Comparison of ENCODE assay signal across 15 cellular contexts in the genomic region with DNA sequence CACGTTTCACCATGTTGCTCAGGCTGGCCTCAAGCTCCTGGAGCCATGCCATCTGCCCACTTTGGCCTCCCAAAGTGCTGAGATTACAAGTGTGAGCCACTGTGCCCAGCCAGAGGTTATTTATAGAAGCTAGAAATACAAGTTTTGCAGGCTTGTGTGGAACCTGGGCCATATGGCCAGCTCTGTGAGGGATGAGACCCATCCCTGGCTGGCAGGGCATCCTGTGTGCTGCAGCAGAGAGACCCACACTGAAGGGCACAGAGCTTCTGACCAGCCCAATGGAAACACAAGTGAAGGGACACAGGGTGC. TPM values are rescaled to one million over a fixed set of nuclear protein-coding genes. Genes with fewer than 3 reads are reported as not detected.
A peak's percentile ranks its signal among the peaks of the same experiment; 100 is the strongest.
DNase-seq lines count a peak whose midpoint lies in the region; ATAC-seq and TF ChIP-seq lines count a peak whose summit lies in the region.
"Not testable (repeated sequence)": the region's sequence is repeated elsewhere in the genome, so short reads cannot be mapped to it uniquely, and the experiment has no call there.
"Had no signal": no experiment of that assay in that cellular context is flagged by ENCODE, and none has a peak within 500 bp of the region (broad histone marks: within the 10 kb centered on the region; RNA-seq: fewer than 3 reads in every experiment).

No MANE protein-coding gene starts in this region.

- H3K4me2 ChIP-seq in MM.1S (ENCODE audit: low read depth, low read length) (peak overlapping the region; percentile 1; the same call in 1 of the 2 replicates), parathyroid adenoma (ENCODE audit: low read length) (peak overlapping the region; percentile 23)

- not testable (repeated sequence) for H3K9me2 ChIP-seq in MM.1S (replicated peaks; ENCODE audit: insufficient read depth, low read length)

- H3K27me3 ChIP-seq in MM.1S (replicated peaks; ENCODE audit: insufficient read depth, low read length); parathyroid adenoma (ENCODE audit: control insufficient read depth, insufficient read depth, low read length): not testable (repeated sequence)

- not testable (repeated sequence) for H3K4me3 Mint-ChIP-seq in T-helper 1 cell treated with Interleukin-12 subunit alpha and Interleukin-12 subunit beta and Interleukin-4 antibody, amounts not matched to agents 30 μg/mL and 1 μg/mL, for 36 hours

- H3K4me1 Mint-ChIP-seq in T-helper 1 cell treated with Interleukin-12 subunit alpha and Interleukin-12 subunit beta and Interleukin-4 antibody, amounts not matched to agents 30 μg/mL and 1 μg/mL, for 36 hours (ENCODE audit: low read depth) = peaks cover 20% of the 10 kb centered on the region

- H2AFZ ChIP-seq in MM.1S (ENCODE audit: low read length) = not testable (repeated sequence)
- peak overlapping the region; percentile 45 for H2AFZ ChIP-seq in parathyroid adenoma

- H3K4me3 ChIP-seq in MM.1S (ENCODE audit: low read length); parathyroid adenoma (ENCODE audit: low read depth, low read length): not testable (repeated sequence)

- H3K9me3 ChIP-seq in MM.1S (replicated peaks; ENCODE audit: insufficient read depth, low read length); parathyroid adenoma (ENCODE audit: control insufficient read depth, low read length): not testable (repeated sequence)

- H3K36me3 Mint-ChIP-seq in T-helper 1 cell treated with Interleukin-12 subunit alpha and Interleukin-12 subunit beta and Interleukin-4 antibody, amounts not matched to agents 30 μg/mL and 1 μg/mL, for 36 hours (ENCODE audit: low read depth) = not testable (repeated sequence)

- intact Hi-C loops in Right ventricle myocardium superior (cut with DNase I) = not testable (repeated sequence)

- not testable (repeated sequence) for TF ChIP-seq CTCF in MM.1S (IDR thresholded peaks at IDR 0.05; ENCODE audit: low read length); parathyroid adenoma (IDR thresholded peaks at IDR 0.05)

- peak; percentile 44 for DNase-seq in DMS153 (lab: John Stamatoyannopoulos, UW)
- not testable (repeated sequence) for DNase-seq in MM.1S, Right ventricle myocardium superior

- H3K27ac ChIP-seq in MM.1S (ENCODE audit: low read length) = peak overlapping the region; percentile 15; the same call in 1 of the 2 replicates
- H3K27ac ChIP-seq in parathyroid adenoma = peak overlapping the region; percentile 78

- not testable (repeated sequence) for H3K9me3 Mint-ChIP-seq in T-helper 1 cell treated with Interleukin-12 subunit alpha and Interleukin-12 subunit beta and Interleukin-4 antibody, amounts not matched to agents 30 μg/mL and 1 μg/mL, for 36 hours

- H4K20me1 ChIP-seq in MM.1S (ENCODE audit: insufficient read depth, low read length) = not testable (repeated sequence)

- H3K27ac Mint-ChIP-seq in T-helper 1 cell treated with Interleukin-12 subunit alpha and Interleukin-12 subunit beta and Interleukin-4 antibody, amounts not matched to agents 30 μg/mL and 1 μg/mL, for 36 hours = peak overlapping the region; percentile 9

- ATAC-seq in GM19023 (IDR thresholded peaks at IDR 0.05; ENCODE audit: unreplicated experiment) (peak; percentile 27), GM21717 (IDR thresholded peaks at IDR 0.05; ENCODE audit: unreplicated experiment) (peak; percentile 5), HG03066 (IDR thresholded peaks at IDR 0.05; ENCODE audit: low read depth, unreplicated experiment) (peak; percentile 15), Right ventricle myocardium superior (ENCODE audit: poor library complexity) (peak; percentile 58)

- H3K4me1 ChIP-seq in MM.1S (ENCODE audit: low read length) = peaks cover 17% of the 10 kb centered on the region
- peaks cover 37% of the 10 kb centered on the region for H3K4me1 ChIP-seq in parathyroid adenoma

- not testable (repeated sequence) for H3K9ac ChIP-seq in MM.1S (ENCODE audit: low read length); parathyroid adenoma

- H3K27me3 Mint-ChIP-seq in T-helper 1 cell treated with Interleukin-12 subunit alpha and Interleukin-12 subunit beta and Interleukin-4 antibody, amounts not matched to agents 30 μg/mL and 1 μg/mL, for 36 hours (ENCODE audit: low read depth) = peaks cover 14% of the 10 kb centered on the region

- not testable (repeated sequence) for H3K79me2 ChIP-seq in MM.1S (ENCODE audit: low read length); parathyroid adenoma

- not testable (repeated sequence) for H3F3A ChIP-seq in MM.1S (ENCODE audit: insufficient read depth, low read length)

- H3K36me3 ChIP-seq in MM.1S (replicated peaks; ENCODE audit: insufficient read depth, low read length); parathyroid adenoma (ENCODE audit: control insufficient read depth, insufficient read depth, low read length): not testable (repeated sequence)

RNA-seq across cellular contexts. Expression of gene MAT1A, which starts 35.5 kb away (rescaled TPM):
- 0.30 TPM for total RNA-seq in Right ventricle myocardium superior
- total RNA-seq: activated CD8-positive, alpha-beta T cell treated with anti-CD3 and anti-CD28 coated beads for 36 hours; activated naive CD4-positive, alpha-beta T cell treated with anti-CD3 and anti-CD28 coated beads, Interleukin-2, amount 50 U/mL, for 72 hours; CD4-positive, alpha-beta T cell; lung microvascular endothelial cell; OCI-LY7; osteocyte; T-helper 17 cell had no signal

RNA-seq across cellular contexts. Expression of gene ANXA11, which starts 48.6 kb away (rescaled TPM):
- 434 TPM for total RNA-seq in Right ventricle myocardium superior

Comparison
In these comparisons a context has a peak if more than half of its experiments do, and no peak if none do; other contexts are left out.
1. ATAC-seq: peak in every context shown above with its lines; median percentile 58 in Right ventricle myocardium superior; 27 in GM19023; 15 in HG03066; 5 in GM21717.